ENCODE assay signal across 17 cellular contexts in genomic region chr17:8610558-8610957, GRCh38. TPM values are rescaled to one million over a fixed set of nuclear protein-coding genes. Genes with fewer than 3 reads are reported as not detected.
DNase-seq lines count a peak whose midpoint lies in the region; ATAC-seq, FAIRE-seq and TF ChIP-seq lines count a peak whose summit lies in the region.
"Had no signal": no experiment of that assay in that cellular context is flagged by ENCODE, and none has a peak within 500 bp of the region (broad histone marks: within the 10 kb centered on the region; RNA-seq: fewer than 3 reads in every experiment).

No MANE protein-coding gene starts in this region.

- no peak overlapping the region for H2BK5ac ChIP-seq in mesenchymal stem cell (ENCODE audit: low read depth, low read length, poor library complexity, severe bottlenecking)

- H3K4me1 Mint-ChIP-seq in astrocyte (ENCODE audit: low read depth, unreplicated experiment) = peaks cover 47% of the 10 kb centered on the region
- H3K4me1 Mint-ChIP-seq: activated naive CD8-positive, alpha-beta T cell treated with anti-CD3 and anti-CD28 coated beads for 36 hours had no signal

- H3K9me3 ChIP-seq in GM23248 (ENCODE audit: low read depth) = no peaks in the 10 kb centered on the region
- H3K9me3 ChIP-seq in astrocyte (ENCODE audit: insufficient read depth, low read depth, low read length) = no peaks in the 10 kb centered on the region
- no peaks in the 10 kb centered on the region for H3K9me3 ChIP-seq in mesenchymal stem cell (ENCODE audit: control insufficient read depth, low read length)
- no peaks in the 10 kb centered on the region for H3K9me3 ChIP-seq in suprapubic skin
- H3K9me3 ChIP-seq: SK-N-SH, thyroid gland had no signal

- no peak overlapping the region for H3K23ac ChIP-seq in mesenchymal stem cell (ENCODE audit: low read length in 2 of 2)

- no peak for FAIRE-seq in astrocyte (lab: Jason Lieb, UNC)

- no peak for TF ChIP-seq POLR2A in suprapubic skin (IDR thresholded peaks at IDR 0.05)

- H3K27me3 Mint-ChIP-seq in astrocyte (ENCODE audit: low read depth, unreplicated experiment) = no peaks in the 10 kb centered on the region

- peak overlapping the region; percentile 79 for H3K9ac ChIP-seq in GM23248
- no peak overlapping the region for H3K9ac ChIP-seq in astrocyte (ENCODE audit: low read length)
- H3K9ac ChIP-seq in mesenchymal stem cell (ENCODE audit: low read length) = peak overlapping the region; percentile 87
- H3K9ac ChIP-seq: neural progenitor cell, SK-N-SH had no signal

- H3K27ac ChIP-seq in GM23248 (peak overlapping the region; percentile 87), astrocyte (ENCODE audit: low read depth, low read length) (no peak overlapping the region), mesenchymal stem cell (ENCODE audit: low read length, poor library complexity, severe bottlenecking) (peak overlapping the region; percentile 17), suprapubic skin (peak overlapping the region; percentile 47)
- H3K27ac ChIP-seq: HL-60, neural progenitor cell, thyroid gland had no signal

- H4K20me1 ChIP-seq in GM23248 (ENCODE audit: insufficient read depth) (no peaks in the 10 kb centered on the region), astrocyte (ENCODE audit: insufficient read depth, low read length) (peaks cover 80% of the 10 kb centered on the region)

- no peak overlapping the region for H2BK15ac ChIP-seq in mesenchymal stem cell (ENCODE audit: low read depth, poor library complexity, severe bottlenecking)

- peaks cover 18% of the 10 kb centered on the region for H3F3A ChIP-seq in GM23248 (ENCODE audit: insufficient read depth)

- no peak overlapping the region for H4K8ac ChIP-seq in mesenchymal stem cell (ENCODE audit: low read length)

- in situ Hi-C loops in GM23248 (cut with MboI) = no loop called here

- peaks cover 15% of the 10 kb centered on the region for H3K79me1 ChIP-seq in mesenchymal stem cell (replicated peaks; ENCODE audit: low read length, poor library complexity, severe bottlenecking)

- H3K18ac ChIP-seq in mesenchymal stem cell (ENCODE audit: low read depth in 1 of 2, low read length in 2 of 2) = no peak overlapping the region

- DNase-seq in GM23248 (no peak), astrocyte (ENCODE audit: low read depth) (no peak), mesenchymal stem cell (peak; percentile 59), suprapubic skin (ENCODE audit: low spot score in 2 of 2) (no peak), SW480 (ENCODE audit: low spot score) (no peak)
- DNase-seq: activated naive CD8-positive, alpha-beta T cell treated with anti-CD3 and anti-CD28 coated beads for 36 hours; activated T-cell treated with anti-CD3 and anti-CD28 coated beads for 4 hours; C1 segment of cervical spinal cord; NCI-H1694; SK-N-SH; stimulated activated naive CD8-positive, alpha-beta T cell treated with anti-CD3 and anti-CD28 coated beads, Interleukin-15, Interleukin-2, amounts not matched to agents 100 U/mL and 50 U/mL, for 24 hours; thyroid gland had no signal

- H3K4me3 Mint-ChIP-seq in astrocyte (ENCODE audit: unreplicated experiment) = peak overlapping the region; percentile 21
- H3K4me3 Mint-ChIP-seq: activated naive CD8-positive, alpha-beta T cell treated with anti-CD3 and anti-CD28 coated beads for 36 hours; neural progenitor cell had no signal

- H3K14ac ChIP-seq in mesenchymal stem cell (ENCODE audit: low read length in 2 of 2) = no peak overlapping the region

- no peak overlapping the region for H3K4ac ChIP-seq in mesenchymal stem cell (ENCODE audit: low read depth in 1 of 2, low read length in 2 of 2)

- peak overlapping the region; percentile 77 for H3K27ac Mint-ChIP-seq in astrocyte (ENCODE audit: unreplicated experiment)
- H3K27ac Mint-ChIP-seq: activated naive CD8-positive, alpha-beta T cell treated with anti-CD3 and anti-CD28 coated beads for 36 hours; neural progenitor cell had no signal

- TF ChIP-seq CTCF in astrocyte (IDR thresholded peaks at IDR 0.05; ENCODE audit: insufficient read depth, low read depth, low read length) = no peak
- no peak for TF ChIP-seq CTCF in suprapubic skin (IDR thresholded peaks at IDR 0.05)

- H2AFZ ChIP-seq in GM23248 = 0 out of 2 replicates have a peak overlapping the region, but pooled peaks have one; percentile 65
- no peak overlapping the region for H2AFZ ChIP-seq in astrocyte (ENCODE audit: low read depth, low read length)
- H2AFZ ChIP-seq in mesenchymal stem cell (ENCODE audit: low read depth, low read length) = no peak overlapping the region
- H2AFZ ChIP-seq: neural progenitor cell had no signal

- no peak overlapping the region for H2BK12ac ChIP-seq in mesenchymal stem cell (ENCODE audit: low read length in 2 of 2)

- H2BK120ac ChIP-seq in mesenchymal stem cell (ENCODE audit: low read depth, low read length) = no peak overlapping the region

- peak overlapping the region; percentile 56 for H2AK5ac ChIP-seq in mesenchymal stem cell (ENCODE audit: low read length, severe bottlenecking)

- H3K36me3 Mint-ChIP-seq in astrocyte (ENCODE audit: low read depth, unreplicated experiment) = peaks cover 6% of the 10 kb centered on the region

- H3K4me3 ChIP-seq in GM23248 = peak overlapping the region; percentile 66; the same call in 1 of the 2 replicates
- H3K4me3 ChIP-seq in astrocyte (ENCODE audit: insufficient read depth, low read depth, low read length) = no peak overlapping the region
- no peak overlapping the region for H3K4me3 ChIP-seq in mesenchymal stem cell (ENCODE audit: insufficient read depth in 1 of 2, low read depth in 1 of 2, low read length in 2 of 2)
- H3K4me3 ChIP-seq in suprapubic skin = no peak overlapping the region
- H3K4me3 ChIP-seq: neural progenitor cell, thyroid gland had no signal

- no peak for ATAC-seq in HG03571 (IDR thresholded peaks at IDR 0.05; ENCODE audit: unreplicated experiment)
- no peak for ATAC-seq in HG02885 (IDR thresholded peaks at IDR 0.05; ENCODE audit: poor library complexity, unreplicated experiment)
- ATAC-seq: HCT116; stimulated activated naive CD8-positive, alpha-beta T cell treated with anti-CD3 and anti-CD28 coated beads, Interleukin-15, Interleukin-2, amounts not matched to agents 100 U/mL and 50 U/mL, for 24 hours had no signal

- peak overlapping the region; percentile 77 for H3K4me2 ChIP-seq in GM23248 (ENCODE audit: unreplicated experiment)
- H3K4me2 ChIP-seq in astrocyte (ENCODE audit: low read length) = no peak overlapping the region
- H3K4me2 ChIP-seq in mesenchymal stem cell (ENCODE audit: low read length, poor library complexity, severe bottlenecking) = no peak overlapping the region
- H3K4me2 ChIP-seq: neural progenitor cell, SK-N-SH had no signal

- no peaks in the 10 kb centered on the region for H3K9me2 ChIP-seq in GM23248 (ENCODE audit: insufficient read depth)
- H3K9me2 ChIP-seq: SK-N-SH had no signal

- H3K27me3 ChIP-seq in GM23248 (replicated peaks; ENCODE audit: insufficient read depth) (no peaks in the 10 kb centered on the region), astrocyte (ENCODE audit: insufficient read depth, low read length) (no peaks in the 10 kb centered on the region), mesenchymal stem cell (ENCODE audit: control insufficient read depth in 1 of 2, insufficient read depth in 1 of 2, low read length in 2 of 2) (no peaks in the 10 kb centered on the region), suprapubic skin (no peaks in the 10 kb centered on the region)
- H3K27me3 ChIP-seq: neural progenitor cell, thyroid gland had no signal

- no peak overlapping the region for H4K91ac ChIP-seq in mesenchymal stem cell (ENCODE audit: low read length)

- H3K9me3 Mint-ChIP-seq in astrocyte (ENCODE audit: unreplicated experiment) = no peaks in the 10 kb centered on the region

- H3K79me2 ChIP-seq in GM23248 (ENCODE audit: insufficient read depth) (peaks cover 90% of the 10 kb centered on the region), astrocyte (ENCODE audit: insufficient read depth, low read length) (peaks cover 98% of the 10 kb centered on the region)

- TF ChIP-seq EP300 in suprapubic skin (IDR thresholded peaks at IDR 0.05) = no peak

- H3K4me1 ChIP-seq in GM23248 (ENCODE audit: insufficient read depth) (peaks cover 18% of the 10 kb centered on the region), astrocyte (ENCODE audit: insufficient read depth, low read length) (peaks cover 31% of the 10 kb centered on the region), mesenchymal stem cell (ENCODE audit: control insufficient read depth, insufficient read depth, low read depth, low read length) (peaks cover 8% of the 10 kb centered on the region), suprapubic skin (peaks cover 6% of the 10 kb centered on the region)

- WGBS in GM23248 (ENCODE audit: low coverage in 1 of 2, low lambda C conversion rate in 2 of 2, missing lambda C conversion rate in 2 of 2), 2 experiments = 78 to 87% methylated on average over 2 of the region's 2 CpGs
- 95% methylated on average over 2 of the region's 2 CpGs for WGBS in mesenchymal stem cell
- WGBS in suprapubic skin = 93% methylated on average over 2 of the region's 2 CpGs

- H3K36me3 ChIP-seq in GM23248 (ENCODE audit: low read depth) = no peaks in the 10 kb centered on the region
- H3K36me3 ChIP-seq in astrocyte (ENCODE audit: insufficient read depth, low read length) = no peaks in the 10 kb centered on the region
- no peaks in the 10 kb centered on the region for H3K36me3 ChIP-seq in mesenchymal stem cell (ENCODE audit: control insufficient read depth in 1 of 2, insufficient read depth in 2 of 2, low read depth in 1 of 2, low read length in 2 of 2)
- H3K36me3 ChIP-seq in suprapubic skin = no peaks in the 10 kb centered on the region
- H3K36me3 ChIP-seq: neural progenitor cell, thyroid gland had no signal

RNA-seq across cellular contexts. Expression of gene MYH10, which starts 20.0 kb away (rescaled TPM):
- 39.2 and 46.8 TPM in 2 replicates for total RNA-seq in GM23248 (2014; rRNA removed; shearing (Covaris generic))
- polyA plus RNA-seq in GM23248 (2016; fragmentation: Nextera tagmentation; extraction: Ambion mirVana) = 69.5 and 76.8 TPM in 2 replicates
- total RNA-seq in astrocyte (125 and 150 TPM in 2 replicates), suprapubic skin (10 to 100 TPM in 3 of 4 donors, 1 to 10 TPM in 1; 9.5 to 18.3 (median 13.2) TPM)
- 33.3 TPM for polyA plus RNA-seq in mesenchymal stem cell (2013, experiment 1 of 2)
- 30.4 TPM for polyA plus RNA-seq in mesenchymal stem cell (2013, experiment 2 of 2)
